9 cellular contexts compared by ENCODE assay signal in the genomic region with DNA sequence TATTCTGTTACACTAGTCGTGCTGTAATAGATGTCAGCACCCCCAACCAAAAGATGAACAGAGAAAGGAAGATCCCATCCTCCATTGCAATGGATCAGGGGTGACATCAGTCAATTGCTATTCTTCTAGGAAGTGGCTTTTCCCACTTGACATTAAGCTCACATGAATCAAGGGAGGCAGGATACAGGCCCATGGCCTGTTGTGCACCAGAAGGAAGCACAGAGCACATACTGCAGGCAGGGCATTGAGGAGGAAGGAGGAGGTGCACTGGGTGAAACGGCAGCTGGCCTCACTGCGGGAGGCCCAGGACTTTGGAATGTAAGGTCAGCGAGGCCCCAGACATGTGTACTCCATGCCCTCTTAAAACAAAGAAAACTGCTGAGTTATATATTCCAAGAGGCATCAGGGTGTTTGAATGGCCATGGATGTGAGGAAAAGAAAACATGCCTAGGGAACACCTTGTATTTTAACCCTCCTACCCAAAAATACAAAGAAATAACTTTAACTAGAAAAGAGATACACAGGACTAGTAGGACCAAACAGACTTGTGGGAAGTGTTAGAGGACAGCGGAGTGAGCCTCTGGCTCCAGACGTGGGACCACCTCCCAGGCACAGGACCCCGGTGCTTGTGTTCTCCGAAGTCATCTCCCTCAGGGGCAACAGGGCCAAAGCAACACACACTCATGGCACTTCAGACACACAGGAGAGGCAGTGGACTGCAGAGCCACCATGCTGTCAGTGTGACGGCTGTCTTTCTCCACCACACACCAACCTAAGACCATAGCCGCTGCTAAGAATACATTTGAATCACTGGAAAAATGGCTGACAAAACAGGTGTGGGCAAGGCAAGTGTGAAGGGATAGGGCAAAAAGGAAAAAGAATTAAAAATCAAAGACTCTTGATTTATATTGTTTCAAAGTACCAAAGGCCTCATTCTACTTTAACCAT. TPM values are rescaled to one million over a fixed set of nuclear protein-coding genes. Genes with fewer than 3 reads are reported as not detected.
DNase-seq lines count a peak whose midpoint lies in the region; ATAC-seq and TF ChIP-seq lines count a peak whose summit lies in the region.
"Had no signal": no experiment of that assay in that cellular context is flagged by ENCODE, and none has a peak within 500 bp of the region (broad histone marks: within the 10 kb centered on the region; RNA-seq: fewer than 3 reads in every experiment).

No MANE protein-coding gene starts in this region.

- no peaks in the 10 kb centered on the region for H3K79me2 ChIP-seq in OCI-LY7 (ENCODE audit: insufficient read depth, low read depth, low read length)

- H3K9me3 Mint-ChIP-seq in nephron = peaks cover 2% of the 10 kb centered on the region

- no TSS peak for BruUV-seq in OCI-LY7 (replicated peaks; lab: Mats Ljungman, UMichigan)

- H3K4me1 ChIP-seq in OCI-LY7 (ENCODE audit: insufficient read depth, low read length, poor library complexity, severe bottlenecking) = no peaks in the 10 kb centered on the region

- no peak overlapping the region for H2AFZ ChIP-seq in OCI-LY7 (ENCODE audit: low read length)

- H3K36me3 ChIP-seq in OCI-LY7 (ENCODE audit: insufficient read depth, low read length) = peaks cover 21% of the 10 kb centered on the region

- H3K27ac Mint-ChIP-seq in nephron = peak overlapping the region; percentile 62 to 97 (median 67)

- TF ChIP-seq CTCF in nephron (IDR thresholded peaks at IDR 0.05; ENCODE audit: unreplicated experiment in 3 of 3) = no peak
- no peak for TF ChIP-seq CTCF in GM10266 (IDR thresholded peaks at IDR 0.05; ENCODE audit: control insufficient read depth, insufficient read depth, low read depth, missing control alignments)
- TF ChIP-seq CTCF in OCI-LY7 (conservative IDR thresholded peaks at IDR 0.05; ENCODE audit: low read length) = no peak

- CTCF ChIA-PET in OCI-LY7 (lab: Charles Lee; ENCODE audit: unreplicated experiment) = no interaction called here

- H3K4me1 Mint-ChIP-seq in nephron = peaks cover 14% of the 10 kb centered on the region

- ATAC-seq in HG03025 (IDR thresholded peaks at IDR 0.05; ENCODE audit: low FRiP score, unreplicated experiment) = no peak

- H3K4me2 ChIP-seq in OCI-LY7 (ENCODE audit: low read length) = no peak overlapping the region

- no peak overlapping the region for H3K4me3 ChIP-seq in OCI-LY7 (ENCODE audit: low read depth, low read length, poor library complexity, severe bottlenecking)
- H3K4me3 ChIP-seq: dorsolateral prefrontal cortex had no signal

- intact Hi-C loops in OCI-LY7 (cut with micrococcal nuclease; ENCODE audit: unreplicated experiment) = loop anchor here (10.0 kb wide), 1 partner anchor 567 kb away; no protein-coding TSS in a partner anchor

- DNase-seq in DMS53 (lab: John Stamatoyannopoulos, UW) (peak; percentile 91), NCI-H2227 (lab: John Stamatoyannopoulos, UW; ENCODE audit: unreplicated experiment) (peak; percentile 67), ecto neural progenitor cell (ENCODE audit: low spot score) (peak; percentile 76), DMS79 (lab: John Stamatoyannopoulos, UW) (no peak), GM10266 (ENCODE audit: extremely low spot score) (no peak), OCI-LY7 (ENCODE audit: low spot score) (no peak)

- peaks cover 13% of the 10 kb centered on the region for H3K36me3 Mint-ChIP-seq in nephron (ENCODE audit: low read depth)

- no peaks in the 10 kb centered on the region for H4K20me1 ChIP-seq in OCI-LY7 (ENCODE audit: insufficient read depth, low read length)

- H3K9me3 ChIP-seq in OCI-LY7 (ENCODE audit: low read length) = no peaks in the 10 kb centered on the region

- H3K9me2 ChIP-seq in OCI-LY7 (ENCODE audit: insufficient read depth, low read length) = no peaks in the 10 kb centered on the region

- H3K4me3 Mint-ChIP-seq in nephron = no peak overlapping the region

- H3K27ac ChIP-seq in OCI-LY7 (ENCODE audit: low read depth, low read length, poor library complexity, severe bottlenecking) = no peak overlapping the region
- H3K27ac ChIP-seq: dorsolateral prefrontal cortex had no signal

- no peaks in the 10 kb centered on the region for H3K27me3 Mint-ChIP-seq in nephron (ENCODE audit: low read depth)

- POLR2A ChIA-PET in OCI-LY7 (lab: Charles Lee) = interaction anchor here (0.6 kb wide), 1 partner anchor 31 kb away, joined by 3 read pairs; no protein-coding TSS in a partner anchor

RNA-seq across cellular contexts. Expression of a gene that starts 51.4 kb away (rescaled TPM):
- 18.1 and 26.6 TPM in 2 replicates for total RNA-seq in OCI-LY7 (2014; rRNA removed; shearing (Covaris generic))
- total RNA-seq in OCI-LY7 (2022) = 52.2 and 52.4 TPM in 2 replicates

Comparison
In these comparisons a context has a peak if more than half of its experiments do, and no peak if none do; other contexts are left out.
1. DNase-seq: peak in DMS53 (single experiment), NCI-H2227 (single experiment) and ecto neural progenitor cell (single experiment); none in DMS79 (single experiment), GM10266 (single experiment) and OCI-LY7 (single experiment).